ENCODE assay signal across 18 cellular contexts in the genomic region with DNA sequence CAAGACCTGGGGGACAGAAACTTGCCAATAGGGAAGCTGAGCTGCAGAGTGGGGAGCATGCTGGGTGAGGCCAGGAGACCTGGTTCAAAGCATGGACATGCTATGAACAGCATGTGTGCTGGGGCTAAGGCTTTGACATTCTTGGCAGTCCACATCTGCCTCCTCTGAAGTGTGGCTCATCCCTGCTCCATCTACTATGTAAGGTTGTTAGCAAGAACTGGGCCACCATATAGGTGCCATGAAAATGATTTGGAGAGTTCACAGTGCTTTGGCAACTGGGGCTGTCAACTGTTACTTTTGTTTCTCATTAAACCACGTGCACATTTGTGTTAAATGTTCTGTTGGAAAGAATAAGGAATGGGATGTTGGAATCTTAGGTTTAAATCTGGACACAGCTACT.
"Had no signal": no experiment of that assay in that cellular context is flagged by ENCODE, and none has a peak within 500 bp of the region (broad histone marks: within the 10 kb centered on the region; RNA-seq: fewer than 3 reads in every experiment).

No MANE protein-coding gene starts in this region.

- H3K27ac ChIP-seq: HL-60, RWPE1 had no signal

- DNase-seq: KBM-7, MV-4-11, NCI-H1048, NCI-H1105, NCI-H1417, NCI-H1436 treated with DMSO at 0.1 percent for 48 hours, NCI-H1694 treated with DMSO at 0.1 percent for 48 hours, NCI-H1930, NCI-H2081, NCI-H2107, NCI-H2227 treated with DMSO at 0.1 percent for 48 hours, NCI-H524, NCI-H69, NCI-H774, SHP77 had no signal

- ATAC-seq: SK-N-SH treated with all-trans-retinoic acid at 6 μM for 48 hours had no signal
